ENCODE assay signal across 18 cellular contexts in genomic region chr20:47325242-47325641, GRCh38. TPM values are rescaled to one million over a fixed set of nuclear protein-coding genes. Genes with fewer than 3 reads are reported as not detected.
DNase-seq lines count a peak whose midpoint lies in the region; ATAC-seq and TF ChIP-seq lines count a peak whose summit lies in the region.
"Had no signal": no experiment of that assay in that cellular context is flagged by ENCODE, and none has a peak within 500 bp of the region (broad histone marks: within the 10 kb centered on the region; RNA-seq: fewer than 3 reads in every experiment).

No MANE protein-coding gene starts in this region.

- peaks cover 33% of the 10 kb centered on the region for H3K4me1 ChIP-seq in CD8-positive, alpha-beta memory T cell (ENCODE audit: insufficient read depth, low read length)
- H3K4me1 ChIP-seq in RWPE2 (ENCODE audit: insufficient read depth, poor library complexity, severe bottlenecking) (peaks cover 50% of the 10 kb centered on the region), esophagus squamous epithelium (peaks cover 30 to 90% (median 54%) of the 10 kb centered on the region in 3 donors)

- ATAC-seq in RWPE2 (ENCODE audit: low read depth) (no peak), HG03457 (IDR thresholded peaks at IDR 0.05; ENCODE audit: unreplicated experiment) (no peak)
- ATAC-seq: activated T-cell treated with anti-CD3 and anti-CD28 coated beads, Interleukin-2, amount 50 U/mL, for 72 hours; mucosa of descending colon; stimulated activated naive CD8-positive, alpha-beta T cell treated with anti-CD3 and anti-CD28 coated beads, Interleukin-15, amount 100 ng/mL, for 72 hours had no signal

- H3K9me3 ChIP-seq in CD8-positive, alpha-beta memory T cell (ENCODE audit: low read length) = no peaks in the 10 kb centered on the region
- H3K9me3 ChIP-seq in RWPE2 (ENCODE audit: severe bottlenecking) (no peaks in the 10 kb centered on the region), esophagus squamous epithelium (no peaks in the 10 kb centered on the region)
- H3K9me3 ChIP-seq: adrenal gland, mucosa of descending colon, SK-N-SH, spleen had no signal

- POLR2A ChIA-PET in CD8-positive, alpha-beta memory T cell (lab: Charles Lee) = no interaction called here

- no peak for TF ChIP-seq POLR2A in esophagus squamous epithelium (IDR thresholded peaks at IDR 0.05)

- intact Hi-C loops in esophagus squamous epithelium (cut with DNase I) = no loop called here

- no peak overlapping the region for H3K27ac ChIP-seq in CD8-positive, alpha-beta memory T cell (ENCODE audit: low read depth, low read length)
- H3K27ac ChIP-seq in RWPE2 (ENCODE audit: poor library complexity, severe bottlenecking) = peak overlapping the region; percentile 100
- H3K27ac ChIP-seq in esophagus squamous epithelium = peak overlapping the region in 3 of 4 donors; percentile 15 to 99 (median 92)

- H3K27me3 Mint-ChIP-seq in CD8-positive, alpha-beta memory T cell = no peaks in the 10 kb centered on the region
- H3K27me3 Mint-ChIP-seq in osteocyte (ENCODE audit: unreplicated experiment) = no peaks in the 10 kb centered on the region
- H3K27me3 Mint-ChIP-seq: stimulated activated naive CD8-positive, alpha-beta T cell treated with anti-CD3 and anti-CD28 coated beads, Interleukin-15, amount 100 ng/mL, for 72 hours had no signal

- H3K4me3 ChIP-seq in CD8-positive, alpha-beta memory T cell (ENCODE audit: low read length) = no peak overlapping the region
- H3K4me3 ChIP-seq in RWPE2 (ENCODE audit: severe bottlenecking) (no peak overlapping the region), esophagus squamous epithelium (no peak overlapping the region)
- H3K4me3 ChIP-seq: adrenal gland, mucosa of descending colon, spleen had no signal

- DNase-seq in CD8-positive, alpha-beta memory T cell = no peak
- DNase-seq in RWPE2 (ENCODE audit: low spot score) = no peak
- no peak for DNase-seq in esophagus squamous epithelium (lab: John Stamatoyannopoulos, UW)
- no peak for DNase-seq in osteocyte (ENCODE audit: extremely low spot score, unreplicated experiment)
- no peak for DNase-seq in NCI-H510A treated with DMSO at 0.1 percent for 48 hours (lab: John Stamatoyannopoulos, UW)
- no peak for DNase-seq in HuH-7.5 (ENCODE audit: low spot score)
- no peak for DNase-seq in GM03348 (ENCODE audit: low spot score)
- DNase-seq: activated CD4-positive, alpha-beta T cell treated with anti-CD3 and anti-CD28 coated beads, Interleukin-2, amount 50 U/mL, for 48 hours; activated T-cell treated with anti-CD3 and anti-CD28 coated beads, Interleukin-2, amount 50 U/mL, for 72 hours; adrenal gland; islet precursor cell; mucosa of descending colon; NCI-H1930; NCI-H524; SK-N-SH; stimulated activated naive CD8-positive, alpha-beta T cell treated with anti-CD3 and anti-CD28 coated beads, Interleukin-15, amount 100 ng/mL, for 72 hours had no signal

- H3K9me3 Mint-ChIP-seq in CD8-positive, alpha-beta memory T cell = no peaks in the 10 kb centered on the region
- H3K9me3 Mint-ChIP-seq in osteocyte (ENCODE audit: unreplicated experiment) = no peaks in the 10 kb centered on the region
- H3K9me3 Mint-ChIP-seq: activated T-cell treated with anti-CD3 and anti-CD28 coated beads, Interleukin-2, amount 50 U/mL, for 72 hours; stimulated activated naive CD8-positive, alpha-beta T cell treated with anti-CD3 and anti-CD28 coated beads, Interleukin-15, amount 100 ng/mL, for 72 hours had no signal

- H3K36me3 Mint-ChIP-seq in CD8-positive, alpha-beta memory T cell = peaks cover 0 to 29% (median 9%) of the 10 kb centered on the region in 3 donors
- peaks cover 14% of the 10 kb centered on the region for H3K36me3 Mint-ChIP-seq in osteocyte (ENCODE audit: unreplicated experiment)

- peak overlapping the region in 5 of 8 donors; percentile 4 to 82 (median 23) for H3K27ac Mint-ChIP-seq in CD8-positive, alpha-beta memory T cell
- H3K27ac Mint-ChIP-seq in osteocyte (ENCODE audit: unreplicated experiment) = peak overlapping the region; percentile 98
- H3K27ac Mint-ChIP-seq: activated T-cell treated with anti-CD3 and anti-CD28 coated beads, Interleukin-2, amount 50 U/mL, for 72 hours had no signal

- H3K27me3 ChIP-seq in CD8-positive, alpha-beta memory T cell (ENCODE audit: insufficient read depth, low read length, poor library complexity, severe bottlenecking) = no peaks in the 10 kb centered on the region
- H3K27me3 ChIP-seq in RWPE2 (ENCODE audit: insufficient read depth, poor library complexity, severe bottlenecking) = no peaks in the 10 kb centered on the region
- H3K27me3 ChIP-seq in esophagus squamous epithelium = no peaks in the 10 kb centered on the region
- H3K27me3 ChIP-seq: adrenal gland, spleen had no signal

- peaks cover 38 to 72% (median 70%) of the 10 kb centered on the region in 3 donors for H3K4me1 Mint-ChIP-seq in CD8-positive, alpha-beta memory T cell
- peaks cover 75% of the 10 kb centered on the region for H3K4me1 Mint-ChIP-seq in osteocyte (ENCODE audit: unreplicated experiment)

- CTCF ChIA-PET in CD8-positive, alpha-beta memory T cell (lab: Charles Lee) = no interaction called here

- no peak for TF ChIP-seq CTCF in RWPE2 (IDR thresholded peaks at IDR 0.05; ENCODE audit: poor library complexity, severe bottlenecking)
- TF ChIP-seq CTCF in esophagus squamous epithelium (IDR thresholded peaks at IDR 0.05) = no peak
- TF ChIP-seq CTCF in osteocyte (IDR thresholded peaks at IDR 0.05) = no peak

- H3K4me3 Mint-ChIP-seq in CD8-positive, alpha-beta memory T cell = peak overlapping the region in 2 of 7 donors; percentile 3 to 56
- no peak overlapping the region for H3K4me3 Mint-ChIP-seq in osteocyte (ENCODE audit: unreplicated experiment)
- H3K4me3 Mint-ChIP-seq: activated T-cell treated with anti-CD3 and anti-CD28 coated beads, Interleukin-2, amount 50 U/mL, for 72 hours; stimulated activated naive CD8-positive, alpha-beta T cell treated with anti-CD3 and anti-CD28 coated beads, Interleukin-15, amount 100 ng/mL, for 72 hours had no signal

- no peaks in the 10 kb centered on the region for H3K36me3 ChIP-seq in CD8-positive, alpha-beta memory T cell (ENCODE audit: insufficient read depth, low read length)
- peaks cover 46% of the 10 kb centered on the region for H3K36me3 ChIP-seq in RWPE2 (ENCODE audit: low read depth)
- no peaks in the 10 kb centered on the region for H3K36me3 ChIP-seq in esophagus squamous epithelium
- H3K36me3 ChIP-seq: adrenal gland had no signal

- 90 to 95% methylated on average over 2 to 6 of the region's 6 CpGs for WGBS in esophagus squamous epithelium, 2 donors

RNA-seq across cellular contexts. Expression of gene ZMYND8, which starts 31.3 kb away (rescaled TPM):
- total RNA-seq in CD8-positive, alpha-beta memory T cell = 10 to 100 TPM; 25.8 to 30.7 TPM
- polyA plus RNA-seq in CD8-positive, alpha-beta memory T cell = 20.9 TPM
- total RNA-seq in esophagus squamous epithelium = 10 to 100 TPM; 21.5 to 26.3 (median 24.3) TPM
- total RNA-seq in osteocyte = 96.5 and 111 TPM in 2 replicates
